23 cellular contexts compared by ENCODE assay signal in genomic region chr15:25611603-25612002, GRCh38.
DNase-seq lines count a peak whose midpoint lies in the region; ATAC-seq and TF ChIP-seq lines count a peak whose summit lies in the region.
"Had no signal": no experiment of that assay in that cellular context is flagged by ENCODE, and none has a peak within 500 bp of the region (broad histone marks: within the 10 kb centered on the region; RNA-seq: fewer than 3 reads in every experiment).

No MANE protein-coding gene starts in this region.

- no peak overlapping the region for H3K27ac Mint-ChIP-seq in stimulated activated naive B cell treated with anti-CD40 and anti-IgM and Interleukin-4, amounts not matched to agents 10 μg/mL and 1 μg/mL and 100 μg/mL, for 72 hours
- H3K27ac Mint-ChIP-seq: activated CD4-positive, alpha-beta memory T cell treated with anti-CD3 and anti-CD28 coated beads for 36 hours; activated naive CD8-positive, alpha-beta T cell treated with anti-CD3 and anti-CD28 coated beads, Interleukin-2, amount 50 U/mL, for 24 hours; endodermal cell; stimulated activated naive CD8-positive, alpha-beta T cell treated with anti-CD3 and anti-CD28 coated beads, Interleukin-15, Interleukin-2, amounts not matched to agents 100 ng/mL and 50 ng/mL, for 24 hours had no signal

- no peak for TF ChIP-seq POLR2A in heart left ventricle (IDR thresholded peaks at IDR 0.05)
- no peak for TF ChIP-seq POLR2A in breast epithelium (IDR thresholded peaks at IDR 0.05)

- H3K9me3 ChIP-seq in heart left ventricle (no peaks in the 10 kb centered on the region), breast epithelium (no peaks in the 10 kb centered on the region)
- H3K9me3 ChIP-seq: BLaER1, transverse colon had no signal

- WGBS in heart left ventricle, 4 donors, result 54 to 74% (median 60%) methylated on average over 2 to 4 of the region's 4 CpGs

- no peaks in the 10 kb centered on the region for H3K27me3 ChIP-seq in heart left ventricle
- H3K27me3 ChIP-seq in breast epithelium, result no peaks in the 10 kb centered on the region
- H3K27me3 ChIP-seq: BLaER1, transverse colon had no signal

- no peak overlapping the region for H3K4me3 ChIP-seq in heart left ventricle
- no peak overlapping the region for H3K4me3 ChIP-seq in breast epithelium
- H3K4me3 ChIP-seq: BLaER1, coronary artery, transverse colon had no signal

- H3K36me3 ChIP-seq in heart left ventricle, result no peaks in the 10 kb centered on the region
- no peaks in the 10 kb centered on the region for H3K36me3 ChIP-seq in breast epithelium
- H3K36me3 ChIP-seq: BLaER1, transverse colon had no signal

- intact Hi-C loops in heart left ventricle (cut with DNase I), result no loop called here
- intact Hi-C loops in posterior vena cava (cut with DNase I), result no loop called here
- intact Hi-C loops in breast epithelium (cut with DNase I; ENCODE audit: low total_unique reads), result no loop called here

- no peaks in the 10 kb centered on the region for H3K27me3 Mint-ChIP-seq in stimulated activated naive B cell treated with anti-CD40 and anti-IgM and Interleukin-4, amounts not matched to agents 10 μg/mL and 1 μg/mL and 100 μg/mL, for 72 hours
- H3K27me3 Mint-ChIP-seq: activated CD4-positive, alpha-beta memory T cell treated with anti-CD3 and anti-CD28 coated beads for 36 hours had no signal

- no peaks in the 10 kb centered on the region for H3K36me3 Mint-ChIP-seq in stimulated activated naive B cell treated with anti-CD40 and anti-IgM and Interleukin-4, amounts not matched to agents 10 μg/mL and 1 μg/mL and 100 μg/mL, for 72 hours
- H3K36me3 Mint-ChIP-seq: activated CD4-positive, alpha-beta memory T cell treated with anti-CD3 and anti-CD28 coated beads for 36 hours had no signal

- peak; percentile 74 for DNase-seq in AG20443 (ENCODE audit: low spot score)
- DNase-seq in SK-MEL-5 (ENCODE audit: low read depth, low spot score), result peak; percentile 58
- DNase-seq in heart left ventricle, result peak in 1 of 5 donors; percentile 36
- peak; percentile 88 for DNase-seq in posterior vena cava (ENCODE audit: low spot score)
- DNase-seq in stimulated activated naive B cell treated with anti-CD40 and anti-IgM and Interleukin-4, amounts not matched to agents 10 μg/mL and 1 μg/mL and 100 μg/mL, for 72 hours, result no peak
- no peak for DNase-seq in breast epithelium (ENCODE audit: low spot score in 2 of 2)
- DNase-seq in NCI-H128 (lab: John Stamatoyannopoulos, UW; ENCODE audit: unreplicated experiment), result no peak
- DNase-seq: activated CD4-positive, alpha-beta memory T cell treated with anti-CD3 and anti-CD28 coated beads for 36 hours; activated effector memory CD4-positive, alpha-beta T cell treated with anti-CD3 and anti-CD28 coated beads, Interleukin-2, amount 50 U/mL, for 16 hours; activated naive CD8-positive, alpha-beta T cell treated with anti-CD3 and anti-CD28 coated beads, Interleukin-2, amount 50 U/mL, for 24 hours; endodermal cell; KG1; NCI-H146; NCI-H510A treated with DMSO at 0.1 percent for 48 hours; stimulated activated CD4-positive, alpha-beta T cell treated with anti-CD3 and anti-CD28 coated beads, Interleukin-12 subunit alpha, Interleukin-12 subunit beta, amount 100 ng/mL, for 4 hours; stimulated activated CD4-positive, alpha-beta T cell treated with anti-CD3 and anti-CD28 coated beads, Interleukin-4, amount 100 ng/mL, for 4 hours; T-helper 9 cell; transverse colon had no signal

- H3K9me3 Mint-ChIP-seq in stimulated activated naive B cell treated with anti-CD40 and anti-IgM and Interleukin-4, amounts not matched to agents 10 μg/mL and 1 μg/mL and 100 μg/mL, for 72 hours, result peaks cover 0 to 7% of the 10 kb centered on the region in 2 donors
- H3K9me3 Mint-ChIP-seq: activated CD4-positive, alpha-beta memory T cell treated with anti-CD3 and anti-CD28 coated beads for 36 hours; activated naive CD8-positive, alpha-beta T cell treated with anti-CD3 and anti-CD28 coated beads, Interleukin-2, amount 50 U/mL, for 24 hours; endodermal cell; neural crest cell had no signal

- in situ Hi-C loops in SK-MEL-5 (cut with HindIII; ENCODE audit: low pct_unique_long_range_greater_than_20kb, low sequenced_read_pairs), result no loop called here

- H3K4me1 ChIP-seq in heart left ventricle (no peaks in the 10 kb centered on the region), breast epithelium (no peaks in the 10 kb centered on the region)
- H3K4me1 ChIP-seq: BLaER1, transverse colon had no signal

- H3K27ac ChIP-seq in heart left ventricle (no peak overlapping the region), breast epithelium (no peak overlapping the region)
- H3K27ac ChIP-seq: BLaER1, transverse colon had no signal

- H3K4me3 Mint-ChIP-seq in stimulated activated naive B cell treated with anti-CD40 and anti-IgM and Interleukin-4, amounts not matched to agents 10 μg/mL and 1 μg/mL and 100 μg/mL, for 72 hours, result no peak overlapping the region
- H3K4me3 Mint-ChIP-seq: activated CD4-positive, alpha-beta memory T cell treated with anti-CD3 and anti-CD28 coated beads for 36 hours; activated naive CD8-positive, alpha-beta T cell treated with anti-CD3 and anti-CD28 coated beads, Interleukin-2, amount 50 U/mL, for 24 hours; endodermal cell; neural crest cell; stimulated activated naive CD8-positive, alpha-beta T cell treated with anti-CD3 and anti-CD28 coated beads, Interleukin-15, Interleukin-2, amounts not matched to agents 100 ng/mL and 50 ng/mL, for 24 hours had no signal

- TF ChIP-seq CTCF in heart left ventricle (IDR thresholded peaks at IDR 0.05), result no peak
- TF ChIP-seq CTCF in breast epithelium (IDR thresholded peaks at IDR 0.05), result no peak

- ATAC-seq in heart left ventricle (peak; percentile 54 to 86 (median 79)), GM19467 (IDR thresholded peaks at IDR 0.05; ENCODE audit: unreplicated experiment) (no peak)
- ATAC-seq in stimulated activated naive B cell treated with anti-CD40 and anti-IgM and Interleukin-4, amounts not matched to agents 10 μg/mL and 1 μg/mL and 100 μg/mL, for 72 hours (replicated peaks), result no peak
- ATAC-seq: activated naive CD8-positive, alpha-beta T cell treated with anti-CD3 and anti-CD28 coated beads, Interleukin-2, amount 50 U/mL, for 24 hours had no signal

- no peaks in the 10 kb centered on the region for H3K4me1 Mint-ChIP-seq in stimulated activated naive B cell treated with anti-CD40 and anti-IgM and Interleukin-4, amounts not matched to agents 10 μg/mL and 1 μg/mL and 100 μg/mL, for 72 hours
- H3K4me1 Mint-ChIP-seq: activated naive CD8-positive, alpha-beta T cell treated with anti-CD3 and anti-CD28 coated beads, Interleukin-2, amount 50 U/mL, for 24 hours; endodermal cell had no signal

Comparison
In these comparisons a context has a peak if more than half of its experiments do, and no peak if none do; other contexts are left out.
1. DNase-seq: peak in AG20443 (single experiment), SK-MEL-5 (single experiment) and posterior vena cava (single experiment); none in stimulated activated naive B cell treated with anti-CD40 and anti-IgM and Interleukin-4, amounts not matched to agents 10 μg/mL and 1 μg/mL and 100 μg/mL, for 72 hours (single experiment), breast epithelium (0 of 2) and NCI-H128 (single experiment).
2. ATAC-seq: peak in heart left ventricle (4 of 4); none in stimulated activated naive B cell treated with anti-CD40 and anti-IgM and Interleukin-4, amounts not matched to agents 10 μg/mL and 1 μg/mL and 100 μg/mL, for 72 hours (0 of 2) and GM19467 (single experiment).